8 cellular contexts compared by ENCODE assay signal in the genomic region with DNA sequence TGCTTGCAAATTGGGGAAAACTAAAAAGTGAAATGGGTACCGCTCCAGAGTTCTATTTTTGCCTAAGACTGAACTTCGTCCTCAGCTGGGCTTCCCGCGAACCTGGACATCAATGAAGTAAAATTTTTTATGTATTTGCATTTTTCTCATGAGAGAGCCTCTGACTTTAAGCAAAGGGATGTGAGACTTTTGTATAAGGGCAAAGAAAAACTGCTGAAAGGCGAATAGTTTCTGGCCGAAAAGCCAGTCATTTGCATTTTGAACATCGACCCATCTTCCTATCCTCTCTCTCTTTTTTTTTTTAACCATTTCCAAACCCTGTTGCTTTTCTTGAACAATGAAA. TPM values are rescaled to one million over a fixed set of nuclear protein-coding genes. Genes with fewer than 3 reads are reported as not detected.
DNase-seq lines count a peak whose midpoint lies in the region; ATAC-seq and TF ChIP-seq lines count a peak whose summit lies in the region.

No MANE protein-coding gene starts in this region.

- no peak overlapping the region for H2BK5ac ChIP-seq in trophoblast cell (ENCODE audit: low read depth, low read length, poor library complexity)

- no peak overlapping the region for H3K18ac ChIP-seq in trophoblast cell (ENCODE audit: low read length)

- H2BK120ac ChIP-seq in trophoblast cell (ENCODE audit: insufficient read depth, low read length, poor library complexity), result no peak overlapping the region

- H3K27me3 ChIP-seq in Karpas-422 (ENCODE audit: low read length), result no peaks in the 10 kb centered on the region
- H3K27me3 ChIP-seq in endocrine pancreas (ENCODE audit: control insufficient read depth, insufficient read depth, low read length), result no peaks in the 10 kb centered on the region
- no peaks in the 10 kb centered on the region for H3K27me3 ChIP-seq in trophoblast cell (ENCODE audit: insufficient read depth, low read length)

- ATAC-seq in GM19467 (IDR thresholded peaks at IDR 0.05; ENCODE audit: unreplicated experiment), result peak; percentile 11

- no peaks in the 10 kb centered on the region for H3K9me2 ChIP-seq in Karpas-422 (replicated peaks; ENCODE audit: insufficient read depth, low read length)

- H4K12ac ChIP-seq in trophoblast cell (ENCODE audit: low read depth, low read length), result no peak overlapping the region

- peak overlapping the region; percentile 79 for H3K14ac ChIP-seq in trophoblast cell (ENCODE audit: low read length)

- H2AFZ ChIP-seq in Karpas-422 (ENCODE audit: low read length), result 0 out of 2 replicates have a peak overlapping the region, but pooled peaks have one; percentile 29
- H2AFZ ChIP-seq in trophoblast cell (ENCODE audit: insufficient read depth, low read length, poor library complexity), result no peak overlapping the region

- H3K4me3 ChIP-seq in Karpas-422 (ENCODE audit: low read length) (peak overlapping the region; percentile 83), endocrine pancreas (ENCODE audit: control insufficient read depth, insufficient read depth, low read length) (peak overlapping the region; percentile 95), trophoblast cell (ENCODE audit: low read depth, low read length) (peak overlapping the region; percentile 94)

- no peak overlapping the region for H2BK12ac ChIP-seq in trophoblast cell (ENCODE audit: low read length)

- H3K4me1 ChIP-seq in Karpas-422 (ENCODE audit: low read length), result peaks cover 30% of the 10 kb centered on the region
- peaks cover 14% of the 10 kb centered on the region for H3K4me1 ChIP-seq in endocrine pancreas (ENCODE audit: control insufficient read depth, insufficient read depth, low read length)
- peaks cover 0 to 2% of the 10 kb centered on the region in 2 experiments for H3K4me1 ChIP-seq in trophoblast cell (ENCODE audit: control insufficient read depth in 1 of 2, insufficient read depth in 2 of 2, low read length in 2 of 2)

- H4K20me1 ChIP-seq in Karpas-422 (ENCODE audit: insufficient read depth, low read depth, low read length), result no peaks in the 10 kb centered on the region

- H4K91ac ChIP-seq in trophoblast cell (ENCODE audit: low read depth, low read length), result no peak overlapping the region

- no peak for TF ChIP-seq CTCF in GM10266 (IDR thresholded peaks at IDR 0.05; ENCODE audit: control insufficient read depth, insufficient read depth, low read depth, missing control alignments)

- peak; percentile 84 for DNase-seq in Karpas-422
- DNase-seq in trophoblast cell, result no peak
- no peak for DNase-seq in Ammon's horn (ENCODE audit: low spot score)
- no peak for DNase-seq in T1000 (lab: John Stamatoyannopoulos, UW)
- no peak for DNase-seq in GM10266 (ENCODE audit: extremely low spot score)
- DNase-seq in NCI-H2196 treated with DMSO at 0.1 percent for 48 hours (lab: John Stamatoyannopoulos, UW; ENCODE audit: unreplicated experiment), result no peak

- H3K9me3 ChIP-seq in Karpas-422 (ENCODE audit: low read length) (no peaks in the 10 kb centered on the region), endocrine pancreas (ENCODE audit: control insufficient read depth, low read length) (no peaks in the 10 kb centered on the region), trophoblast cell (ENCODE audit: insufficient read depth, low read depth, low read length) (no peaks in the 10 kb centered on the region)

- H4K8ac ChIP-seq in trophoblast cell (ENCODE audit: low read depth, low read length), result peak overlapping the region; percentile 99

- no CpG with 5 or more reads among the region's 7 CpGs for WGBS in trophoblast cell (ENCODE audit: extremely low coverage, insufficient coverage, insufficient read length)

- peaks cover 3% of the 10 kb centered on the region for H3K79me1 ChIP-seq in trophoblast cell (ENCODE audit: low read length)

- H3K4me2 ChIP-seq in Karpas-422 (ENCODE audit: low read depth, low read length, poor library complexity, severe bottlenecking) (peak overlapping the region; percentile 81), trophoblast cell (ENCODE audit: low read length) (peak overlapping the region; percentile 76)

- no peak overlapping the region for H3K23ac ChIP-seq in trophoblast cell (ENCODE audit: low read length)

- peak overlapping the region; percentile 88 for H3K9ac ChIP-seq in Karpas-422 (ENCODE audit: low read length)
- peak overlapping the region; percentile 65 for H3K9ac ChIP-seq in endocrine pancreas (ENCODE audit: control insufficient read depth, insufficient read depth, low read length)
- peak overlapping the region; percentile 84 for H3K9ac ChIP-seq in trophoblast cell (ENCODE audit: low read length)

- H3K4ac ChIP-seq in trophoblast cell (ENCODE audit: low read depth, low read length), result peak overlapping the region; percentile 57

- peaks cover 37% of the 10 kb centered on the region for H3K36me3 ChIP-seq in Karpas-422 (ENCODE audit: insufficient read depth, low read length)
- no peaks in the 10 kb centered on the region for H3K36me3 ChIP-seq in endocrine pancreas (ENCODE audit: control insufficient read depth, insufficient read depth, low read length)
- H3K36me3 ChIP-seq in trophoblast cell (ENCODE audit: control insufficient read depth in 1 of 2, insufficient read depth in 2 of 2, low read length in 2 of 2), result peaks cover 4 to 10% of the 10 kb centered on the region in 2 experiments

- H3K27ac ChIP-seq in Karpas-422 (ENCODE audit: low read length) (peak overlapping the region; percentile 91), trophoblast cell (ENCODE audit: low read depth, low read length) (no peak overlapping the region)

- H3K79me2 ChIP-seq in Karpas-422 (ENCODE audit: low read length) (peaks cover 50% of the 10 kb centered on the region), trophoblast cell (ENCODE audit: control insufficient read depth, insufficient read depth, low read length, poor library complexity) (peaks cover 3% of the 10 kb centered on the region)

- H2AK5ac ChIP-seq in trophoblast cell (ENCODE audit: low read length), result no peak overlapping the region

RNA-seq across cellular contexts. Expression of gene PMPCB, which starts 0.6 kb away (rescaled TPM):
- total RNA-seq in Karpas-422 (2014; rRNA removed; shearing (Covaris generic); ENCODE audit: low replicate concordance), result 74.6 and 117 TPM in 2 replicates
- polyA plus RNA-seq in trophoblast cell (2013), result 47.5 and 51.0 TPM in 2 replicates

RNA-seq across cellular contexts. Expression of gene DNAJC2, which starts 46.8 kb away (rescaled TPM):
- total RNA-seq in Karpas-422 (2014; rRNA removed; shearing (Covaris generic); ENCODE audit: low replicate concordance), result 24.7 and 29.7 TPM in 2 replicates
- 46.5 and 49.6 TPM in 2 replicates for polyA plus RNA-seq in trophoblast cell (2013)

RNA-seq across cellular contexts. Expression of gene PSMC2, which starts 49.6 kb away (rescaled TPM):
- 69.4 and 107 TPM in 2 replicates for total RNA-seq in Karpas-422 (2014; rRNA removed; shearing (Covaris generic); ENCODE audit: low replicate concordance)
- 229 and 230 TPM in 2 replicates for polyA plus RNA-seq in trophoblast cell (2013)
